8 cellular contexts compared by ENCODE assay signal in genomic region chr14:32576088-32576795, GRCh38.
DNase-seq lines count a peak whose midpoint lies in the region; ATAC-seq and TF ChIP-seq lines count a peak whose summit lies in the region.

No MANE protein-coding gene starts in this region.

- intact Hi-C loops in CD8-positive, alpha-beta T cell (cut with DNase I, micrococcal nuclease) = loop anchor here (1.0 to 10.0 kb wide), 4 partner anchors 859 to 1747 kb away; no protein-coding TSS in a partner anchor

- no peaks in the 10 kb centered on the region for H3K27me3 Mint-ChIP-seq in CD8-positive, alpha-beta T cell (ENCODE audit: low read depth)

- H2AFZ ChIP-seq in parathyroid adenoma = no peak overlapping the region

- H3K4me3 ChIP-seq in CD8-positive, alpha-beta T cell (ENCODE audit: low read depth, low read length) = no peak overlapping the region
- no peak overlapping the region for H3K4me3 ChIP-seq in parathyroid adenoma (ENCODE audit: low read depth, low read length)

- TF ChIP-seq CTCF in CD8-positive, alpha-beta T cell (IDR thresholded peaks at IDR 0.05) = peak; percentile 88
- TF ChIP-seq CTCF in parathyroid adenoma (IDR thresholded peaks at IDR 0.05) = peak; percentile 91

- POLR2A ChIA-PET in CD8-positive, alpha-beta T cell (lab: Charles Lee) = no interaction called here

- H3K27ac Mint-ChIP-seq in CD8-positive, alpha-beta T cell = no peak overlapping the region

- H3K36me3 Mint-ChIP-seq in CD8-positive, alpha-beta T cell = no peaks in the 10 kb centered on the region

- peak in 3 of 7 experiments; percentile 7 to 24 (median 20) for DNase-seq in CD8-positive, alpha-beta T cell
- DNase-seq in NOMO-1 (lab: John Stamatoyannopoulos, UW; ENCODE audit: unreplicated experiment in 2 of 2) (peak; percentile 26 to 50), glomerular visceral epithelial cell (ENCODE audit: extremely low spot score) (peak; percentile 54)
- peak; percentile 19 for DNase-seq in activated naive CD4-positive, alpha-beta T cell treated with Interleukin-2 at 50 U/mL for 16 hours

- no peaks in the 10 kb centered on the region for H3K27me3 ChIP-seq in CD8-positive, alpha-beta T cell (ENCODE audit: insufficient read depth, low read length)
- no peaks in the 10 kb centered on the region for H3K27me3 ChIP-seq in parathyroid adenoma (ENCODE audit: control insufficient read depth, insufficient read depth, low read length)

- no peak overlapping the region for H3K27ac ChIP-seq in CD8-positive, alpha-beta T cell (ENCODE audit: low read depth, low read length)
- H3K27ac ChIP-seq in parathyroid adenoma = no peak overlapping the region

- peak; percentile 63 for ATAC-seq in CD8-positive, alpha-beta T cell
- peak; percentile 42 for ATAC-seq in GM19328 (IDR thresholded peaks at IDR 0.05; ENCODE audit: unreplicated experiment)
- peak; percentile 39 for ATAC-seq in HG03565 (IDR thresholded peaks at IDR 0.05; ENCODE audit: unreplicated experiment)
- no peak for ATAC-seq in HG03108 (IDR thresholded peaks at IDR 0.05; ENCODE audit: unreplicated experiment)

- no peak overlapping the region for H3K9ac ChIP-seq in parathyroid adenoma

- no peak overlapping the region for H3K4me2 ChIP-seq in parathyroid adenoma (ENCODE audit: low read length)

- no peaks in the 10 kb centered on the region for H3K36me3 ChIP-seq in CD8-positive, alpha-beta T cell (ENCODE audit: insufficient read depth, low read length)
- no peaks in the 10 kb centered on the region for H3K36me3 ChIP-seq in parathyroid adenoma (ENCODE audit: control insufficient read depth, insufficient read depth, low read length)

- H3K79me2 ChIP-seq in parathyroid adenoma = no peaks in the 10 kb centered on the region

- H3K4me3 Mint-ChIP-seq in CD8-positive, alpha-beta T cell = no peak overlapping the region

- CTCF ChIA-PET in CD8-positive, alpha-beta T cell (lab: Charles Lee) = interaction anchor here (0.7 to 1.9 kb wide), 7 partner anchors 10 to 1651 kb away, joined by 3 to 15 read pairs (median 6); no protein-coding TSS in a partner anchor

- peaks cover 2% of the 10 kb centered on the region for H3K9me3 Mint-ChIP-seq in CD8-positive, alpha-beta T cell

- no peaks in the 10 kb centered on the region for H3K4me1 ChIP-seq in CD8-positive, alpha-beta T cell (ENCODE audit: insufficient read depth, low read length)
- H3K4me1 ChIP-seq in parathyroid adenoma = no peaks in the 10 kb centered on the region

- no peaks in the 10 kb centered on the region for H3K9me3 ChIP-seq in CD8-positive, alpha-beta T cell (ENCODE audit: low read length)
- no peaks in the 10 kb centered on the region for H3K9me3 ChIP-seq in parathyroid adenoma (ENCODE audit: control insufficient read depth, low read length)

- no peaks in the 10 kb centered on the region for H3K4me1 Mint-ChIP-seq in CD8-positive, alpha-beta T cell (ENCODE audit: low read depth)
